20 cellular contexts compared by ENCODE assay signal in genomic region chr2:26122633-26123032, GRCh38. TPM values are rescaled to one million over a fixed set of nuclear protein-coding genes. Genes with fewer than 3 reads are reported as not detected.
DNase-seq lines count a peak whose midpoint lies in the region; ATAC-seq lines count a peak whose summit lies in the region.
"Had no signal": no experiment of that assay in that cellular context is flagged by ENCODE, and none has a peak within 500 bp of the region (broad histone marks: within the 10 kb centered on the region; RNA-seq: fewer than 3 reads in every experiment).

No MANE protein-coding gene starts in this region.

- no peaks in the 10 kb centered on the region for H3K27me3 Mint-ChIP-seq in activated T-cell treated with anti-CD3 and anti-CD28 coated beads, Interleukin-2, amount 50 U/mL, for 72 hours (ENCODE audit: low read depth)
- H3K27me3 Mint-ChIP-seq: naive thymus-derived CD8-positive, alpha-beta T cell had no signal

- H3K36me3 Mint-ChIP-seq in activated T-cell treated with anti-CD3 and anti-CD28 coated beads, Interleukin-2, amount 50 U/mL, for 72 hours (ENCODE audit: insufficient read depth in 2 of 2) = peaks cover 0 to 3% of the 10 kb centered on the region in 2 donors
- peaks cover 22% of the 10 kb centered on the region for H3K36me3 Mint-ChIP-seq in stimulated activated effector memory CD8-positive, alpha-beta T cell treated with anti-CD3 and anti-CD28 coated beads, Interleukin-12 subunit alpha, Interleukin-12 subunit beta, amount 100 ng/mL, for 72 hours

- ATAC-seq in activated T-cell treated with anti-CD3 and anti-CD28 coated beads, Interleukin-2, amount 50 U/mL, for 72 hours (replicated peaks in 1 of 2) = no peak
- no peak for ATAC-seq in stimulated activated effector memory CD8-positive, alpha-beta T cell treated with anti-CD3 and anti-CD28 coated beads, Interleukin-12 subunit alpha, Interleukin-12 subunit beta, amount 100 ng/mL, for 72 hours
- ATAC-seq: naive thymus-derived CD8-positive, alpha-beta T cell had no signal

- peak overlapping the region; percentile 38 for H3K27ac Mint-ChIP-seq in activated T-cell treated with anti-CD3 and anti-CD28 coated beads, Interleukin-2, amount 50 U/mL, for 72 hours
- peak overlapping the region; percentile 71 for H3K27ac Mint-ChIP-seq in stimulated activated effector memory CD8-positive, alpha-beta T cell treated with anti-CD3 and anti-CD28 coated beads, Interleukin-12 subunit alpha, Interleukin-12 subunit beta, amount 100 ng/mL, for 72 hours

- H3K9me3 Mint-ChIP-seq in activated T-cell treated with anti-CD3 and anti-CD28 coated beads, Interleukin-2, amount 50 U/mL, for 72 hours = no peaks in the 10 kb centered on the region
- H3K9me3 Mint-ChIP-seq in stimulated activated effector memory CD8-positive, alpha-beta T cell treated with anti-CD3 and anti-CD28 coated beads, Interleukin-12 subunit alpha, Interleukin-12 subunit beta, amount 100 ng/mL, for 72 hours = no peaks in the 10 kb centered on the region
- H3K9me3 Mint-ChIP-seq: naive thymus-derived CD8-positive, alpha-beta T cell had no signal

- DNase-seq in activated T-cell treated with anti-CD3 and anti-CD28 coated beads, Interleukin-2, amount 50 U/mL, for 72 hours = no peak
- DNase-seq in activated T-cell treated with anti-CD3 and anti-CD28 coated beads for 4 hours (no peak), caudate nucleus (lab: John Stamatoyannopoulos, UW) (peak in 4 of 61 donors; percentile 3 to 33 (median 10)), inferior parietal cortex (ENCODE audit: extremely low spot score) (peak; percentile 36), NCI-H82 treated with DMSO at 0.1 percent for 48 hours (lab: John Stamatoyannopoulos, UW; ENCODE audit: unreplicated experiment) (no peak), SHP77 (lab: John Stamatoyannopoulos, UW) (no peak)
- no peak for DNase-seq in stimulated activated effector memory CD8-positive, alpha-beta T cell treated with anti-CD3 and anti-CD28 coated beads, Interleukin-12 subunit alpha, Interleukin-12 subunit beta, amount 100 ng/mL, for 72 hours (ENCODE audit: low spot score in 2 of 2)
- DNase-seq in activated CD4-positive, alpha-beta T cell treated with anti-CD3 and anti-CD28 coated beads for 48 hours = no peak
- DNase-seq: activated CD4-positive, alpha-beta T cell treated with anti-CD3 and anti-CD28 coated beads for 4 hours; activated effector memory CD4-positive, alpha-beta T cell treated with anti-CD3 and anti-CD28 coated beads, Interleukin-2, amount 50 U/mL, for 16 hours; foreskin fibroblast; kidney glomerular epithelial cell; mesendoderm; naive thymus-derived CD8-positive, alpha-beta T cell; NCI-H1436; NCI-H526; stimulated activated CD4-positive, alpha-beta T cell treated with anti-CD3 and anti-CD28 coated beads, Interleukin-12 subunit alpha, Interleukin-12 subunit beta, amount 100 ng/mL, for 4 hours; SW 1271; uterus had no signal

- peak overlapping the region; percentile 40 for H3K27ac ChIP-seq in caudate nucleus (ENCODE audit: low read depth, low read length)
- H3K27ac ChIP-seq: BLaER1, uterus had no signal

- H3K4me3 Mint-ChIP-seq in activated T-cell treated with anti-CD3 and anti-CD28 coated beads, Interleukin-2, amount 50 U/mL, for 72 hours = no peak overlapping the region
- H3K4me3 Mint-ChIP-seq in stimulated activated effector memory CD8-positive, alpha-beta T cell treated with anti-CD3 and anti-CD28 coated beads, Interleukin-12 subunit alpha, Interleukin-12 subunit beta, amount 100 ng/mL, for 72 hours = no peak overlapping the region
- H3K4me3 Mint-ChIP-seq: naive thymus-derived CD8-positive, alpha-beta T cell had no signal

- H3K4me1 Mint-ChIP-seq in activated T-cell treated with anti-CD3 and anti-CD28 coated beads, Interleukin-2, amount 50 U/mL, for 72 hours (ENCODE audit: low read depth) = peaks cover 5% of the 10 kb centered on the region
- peaks cover 20% of the 10 kb centered on the region for H3K4me1 Mint-ChIP-seq in stimulated activated effector memory CD8-positive, alpha-beta T cell treated with anti-CD3 and anti-CD28 coated beads, Interleukin-12 subunit alpha, Interleukin-12 subunit beta, amount 100 ng/mL, for 72 hours

RNA-seq across cellular contexts. Expression of gene GAREM2, which starts 50.3 kb away (rescaled TPM):
- 1 to 10 TPM; 1.4 to 1.9 TPM for total RNA-seq in activated T-cell treated with anti-CD3 and anti-CD28 coated beads, Interleukin-2, amount 50 U/mL, for 72 hours
